In genomic region chr22:45877651-45878050, GRCh38 we compare ENCODE assay signal across 25 cellular contexts.
DNase-seq lines count a peak whose midpoint lies in the region; ATAC-seq, FAIRE-seq and TF ChIP-seq lines count a peak whose summit lies in the region.
"Had no signal": no experiment of that assay in that cellular context is flagged by ENCODE, and none has a peak within 500 bp of the region (broad histone marks: within the 10 kb centered on the region; RNA-seq: fewer than 3 reads in every experiment).

No MANE protein-coding gene starts in this region.

- H3K4me2 ChIP-seq in HepG2 (ENCODE audit: low read depth, low read length) (no peak overlapping the region), mammary epithelial cell (ENCODE audit: insufficient read depth, low read depth, low read length) (no peak overlapping the region)
- H3K4me2 ChIP-seq: smooth muscle cell had no signal

- DNase-seq in NCI-H2107 treated with DMSO at 0.1 percent for 48 hours (lab: John Stamatoyannopoulos, UW; ENCODE audit: unreplicated experiment): peak; percentile 12
- DNase-seq in NCI-H2107 (lab: John Stamatoyannopoulos, UW): no peak
- peak in 2 of 3 donors; percentile 19 to 42 for DNase-seq in right lobe of liver
- no peak for DNase-seq in HepG2 (ENCODE audit: low spot score)
- peak; percentile 48 for DNase-seq in sciatic nerve (ENCODE audit: low spot score)
- no peak for DNase-seq in mammary epithelial cell
- no peak for DNase-seq in KG1 (lab: John Stamatoyannopoulos, UW)
- no peak for DNase-seq in hippocampal formation (lab: John Stamatoyannopoulos, UW)
- DNase-seq: activated naive CD4-positive, alpha-beta T cell treated with anti-CD3 and anti-CD28 coated beads for 36 hours; activated T-cell treated with anti-CD3 and anti-CD28 coated beads, Interleukin-2, amount 50 U/mL, for 72 hours; amniotic stem cell; Calu3; effector CD8-positive, alpha-beta T cell; erythroblast; GF-D8; OCI-M1; stimulated activated CD4-positive, alpha-beta T cell treated with anti-CD3 and anti-CD28 coated beads, Interleukin-2, amount 100 ng/mL, for 24 hours had no signal

- H3K36me3 ChIP-seq in right lobe of liver (no peaks in the 10 kb centered on the region), HepG2 (replicated peaks in 1 of 2; ENCODE audit: control insufficient read depth in 1 of 2, insufficient read depth in 2 of 2, low read length in 2 of 2) (no peaks in the 10 kb centered on the region), mammary epithelial cell (ENCODE audit: insufficient read depth, low read length) (no peaks in the 10 kb centered on the region)
- H3K36me3 ChIP-seq: breast epithelium, upper lobe of right lung had no signal

- POLR2A ChIA-PET in HepG2 (lab: Yijun Ruan, JAX): no interaction called here

- H3K4me1 ChIP-seq in right lobe of liver: no peaks in the 10 kb centered on the region
- H3K4me1 ChIP-seq in HepG2 (ENCODE audit: insufficient read depth, low read length): 0 out of 2 replicates have a peak, but pooled peaks cover 8% of the 10 kb centered on the region
- H3K4me1 ChIP-seq in mammary epithelial cell (ENCODE audit: insufficient read depth, low read length): peaks cover under 1% of the 10 kb centered on the region
- H3K4me1 ChIP-seq: breast epithelium had no signal

- ATAC-seq in right lobe of liver (no peak), HepG2 (no peak), sciatic nerve (no peak)
- ATAC-seq: activated T-cell treated with anti-CD3 and anti-CD28 coated beads, Interleukin-2, amount 50 U/mL, for 72 hours; left colon; naive thymus-derived CD4-positive, alpha-beta T cell; upper lobe of right lung had no signal

- TF ChIP-seq CTCF in right lobe of liver (IDR thresholded peaks at IDR 0.05): no peak
- no peak for TF ChIP-seq CTCF in HepG2 (CRISPR knock-in tag; IDR thresholded peaks at IDR 0.05)
- TF ChIP-seq CTCF in mammary epithelial cell (conservative IDR thresholded peaks at IDR 0.05 in 1 of 2, IDR thresholded peaks at IDR 0.05 in 1 of 2; ENCODE audit: extremely low read depth in 1 of 2, insufficient read depth in 1 of 2, low read depth in 1 of 2, low read length in 2 of 2): no peak

- H3K27me3 ChIP-seq in right lobe of liver: no peaks in the 10 kb centered on the region
- peaks cover 14 to 61% of the 10 kb centered on the region in 2 experiments for H3K27me3 ChIP-seq in HepG2 (ENCODE audit: control insufficient read depth in 1 of 2, insufficient read depth in 2 of 2, low read length in 2 of 2)
- H3K27me3 ChIP-seq in mammary epithelial cell (ENCODE audit: insufficient read depth, low read length): peaks cover 12% of the 10 kb centered on the region

- CTCF ChIA-PET in HepG2 (lab: Yijun Ruan, JAX; ENCODE audit: low intra/inter-chr PET ratio, low total read pairs): no interaction called here
- CTCF ChIA-PET in mammary epithelial cell (lab: Charles Lee; ENCODE audit: low non-redundant PET): no interaction called here

- H3K9ac ChIP-seq in HepG2 (ENCODE audit: insufficient read depth, low read depth, low read length) (no peak overlapping the region), mammary epithelial cell (ENCODE audit: insufficient read depth, low read length) (no peak overlapping the region)

- TF ChIP-seq EP300 in HepG2 (IDR thresholded peaks at IDR 0.05; ENCODE audit: low read depth in 2 of 2, low read length in 2 of 2) (no peak), HepG2 (CRISPR knock-in tag; IDR thresholded peaks at IDR 0.05; ENCODE audit: borderline replicate concordance) (no peak)

- no peak for FAIRE-seq in HepG2 (lab: Jason Lieb, UNC)
- FAIRE-seq: TTC549 had no signal

- BruUV-seq in HepG2 (replicated peaks; lab: Mats Ljungman, UMichigan): no TSS peak
- no TSS peak for BruUV-seq in mammary epithelial cell (replicated peaks; lab: Mats Ljungman, UMichigan)

- 40% methylated on average over 4 of the region's 18 CpGs for WGBS in right lobe of liver (ENCODE audit: insufficient coverage, low coverage, low lambda C conversion rate, missing lambda C conversion rate)
- 57% methylated on average over 15 of the region's 18 CpGs for WGBS in HepG2 (ENCODE audit: low lambda C conversion rate)
- no CpG with 5 or more reads among the region's 18 CpGs for WGBS in mammary epithelial cell (ENCODE audit: low coverage, missing lambda C conversion rate)

- no peak overlapping the region for H2AFZ ChIP-seq in HepG2 (ENCODE audit: low read length)
- H2AFZ ChIP-seq in mammary epithelial cell (ENCODE audit: low read depth, low read length): no peak overlapping the region

- dilution Hi-C loops in mammary epithelial cell (cut with HindIII; ENCODE audit: low sequenced_read_pairs): no loop called here

- in situ Hi-C loops in HepG2 (cut with HindIII; ENCODE audit: extremely low pct_ligation_motif_present, low pct_unique_long_range_greater_than_20kb) (no loop called here), mammary epithelial cell (cut with MboI; ENCODE audit: low sequenced_read_pairs in 2 of 2) (no loop called here)

- intact Hi-C loops in right lobe of liver (cut with DNase I): no loop called here
- intact Hi-C loops in HepG2 (cut with micrococcal nuclease; ENCODE audit: unreplicated experiment): no loop called here
- intact Hi-C loops in sciatic nerve (cut with DNase I): no loop called here
- intact Hi-C loops in mammary epithelial cell (cut with micrococcal nuclease): no loop called here

- H3K79me2 ChIP-seq in HepG2 (ENCODE audit: insufficient read depth, low read length) (no peaks in the 10 kb centered on the region), mammary epithelial cell (ENCODE audit: insufficient read depth, low read length) (no peaks in the 10 kb centered on the region)

- H3K4me3 ChIP-seq in right lobe of liver: no peak overlapping the region
- no peak overlapping the region for H3K4me3 ChIP-seq in HepG2 (replicated peaks in 1 of 3; ENCODE audit: insufficient read depth in 1 of 3, low read depth in 2 of 3, low read length in 3 of 3)
- no peak overlapping the region for H3K4me3 ChIP-seq in mammary epithelial cell (replicated peaks in 1 of 3; ENCODE audit: insufficient read depth in 1 of 3, low read depth in 2 of 3, low read length in 3 of 3)
- H3K4me3 ChIP-seq: breast epithelium, SK-N-MC, smooth muscle cell, upper lobe of right lung had no signal

- peaks cover 0 to 2% (median 0%) of the 10 kb centered on the region in 4 donors for H3K9me3 ChIP-seq in right lobe of liver
- no peaks in the 10 kb centered on the region for H3K9me3 ChIP-seq in HepG2 (ENCODE audit: low read length)
- peaks cover 4% of the 10 kb centered on the region for H3K9me3 ChIP-seq in mammary epithelial cell (replicated peaks; ENCODE audit: insufficient read depth, low read length)

- TF ChIP-seq POLR2A in right lobe of liver (IDR thresholded peaks at IDR 0.05) (no peak), HepG2 (IDR thresholded peaks at IDR 0.05; ENCODE audit: insufficient read depth in 1 of 2, low read depth in 2 of 2, low read length in 2 of 2) (no peak)

- H4K20me1 ChIP-seq in HepG2 (ENCODE audit: insufficient read depth, low read length): no peaks in the 10 kb centered on the region
- no peaks in the 10 kb centered on the region for H4K20me1 ChIP-seq in mammary epithelial cell (ENCODE audit: insufficient read depth, low read length)

- TF ChIP-seq RAD21 in HepG2 (CRISPR knock-in tag; IDR thresholded peaks at IDR 0.05): no peak

- H3K27ac ChIP-seq in right lobe of liver: no peak overlapping the region
- no peak overlapping the region for H3K27ac ChIP-seq in HepG2 (ENCODE audit: extremely low read length, insufficient read depth, low read length)
- H3K27ac ChIP-seq in mammary epithelial cell (ENCODE audit: insufficient read depth, low read depth, low read length): no peak overlapping the region
- H3K27ac ChIP-seq: 22Rv1, breast epithelium, SK-N-MC, upper lobe of right lung had no signal

TF ChIP-seq in HepG2, 621 proteins besides CTCF, POLR2A, EP300 and RAD21 (continues in another document):
- TF ChIP-seq ZNF713 (CRISPR knock-in tag; IDR thresholded peaks at IDR 0.05) (no peak), ONECUT2 (CRISPR knock-in tag; IDR thresholded peaks at IDR 0.05) (no peak), RFX3 (CRISPR knock-in tag; IDR thresholded peaks at IDR 0.05) (no peak), ZXDC (CRISPR knock-in tag; IDR thresholded peaks at IDR 0.05) (no peak), ATF5 (CRISPR knock-in tag; IDR thresholded peaks at IDR 0.05; ENCODE audit: low read depth) (no peak), TBL1XR1 (IDR thresholded peaks at IDR 0.05; ENCODE audit: borderline replicate concordance, low read length, partially characterized antibody) (no peak), BORCS8-MEF2B (CRISPR knock-in tag; IDR thresholded peaks at IDR 0.05) (no peak), PRPF4 (IDR thresholded peaks at IDR 0.05; ENCODE audit: low read depth, low read length, poor library complexity, severe bottlenecking) (no peak), ZNF331 (CRISPR knock-in tag; IDR thresholded peaks at IDR 0.05) (no peak)

Comparison
In these comparisons a context has a peak if more than half of its experiments do, and no peak if none do; other contexts are left out.
1. DNase-seq: peak in NCI-H2107 treated with DMSO at 0.1 percent for 48 hours (single experiment), right lobe of liver (2 of 3) and sciatic nerve (single experiment); none in NCI-H2107 (single experiment), HepG2 (single experiment), mammary epithelial cell (single experiment), KG1 (single experiment) and hippocampal formation (0 of 2).